ENCODE assay signal across 10 cellular contexts in the genomic region with DNA sequence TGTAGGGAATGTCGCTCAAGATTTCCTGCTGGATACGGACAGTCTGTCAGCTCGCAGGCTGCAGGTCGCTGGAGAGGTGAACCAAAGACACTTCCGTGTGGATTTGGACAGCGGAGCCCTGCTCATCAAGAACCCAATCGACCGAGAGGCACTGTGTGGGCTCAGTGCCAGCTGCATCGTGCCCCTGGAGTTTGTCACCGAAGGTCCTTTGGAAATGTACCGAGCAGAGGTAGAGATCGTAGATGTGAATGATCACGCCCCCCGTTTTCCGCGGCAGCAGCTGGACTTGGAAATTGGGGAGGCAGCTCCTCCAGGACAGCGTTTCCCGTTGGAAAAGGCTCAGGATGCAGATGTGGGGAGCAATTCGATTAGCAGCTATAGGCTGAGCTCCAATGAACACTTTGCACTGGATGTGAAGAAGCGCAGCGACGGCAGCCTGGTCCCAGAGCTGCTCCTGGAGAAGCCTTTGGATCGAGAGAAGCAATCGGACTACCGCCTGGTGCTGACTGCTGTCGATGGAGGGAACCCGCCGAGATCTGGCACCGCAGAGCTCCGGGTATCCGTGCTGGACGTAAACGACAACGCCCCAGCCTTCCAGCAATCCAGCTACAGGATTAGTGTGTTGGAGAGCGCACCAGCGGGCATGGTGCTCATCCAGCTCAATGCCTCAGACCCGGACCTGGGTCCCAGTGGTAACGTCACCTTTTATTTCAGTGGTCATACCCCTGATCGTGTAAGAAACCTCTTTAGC. TPM values are rescaled to one million over a fixed set of nuclear protein-coding genes. Genes with fewer than 3 reads are reported as not detected.
DNase-seq lines count a peak whose midpoint lies in the region; ATAC-seq and TF ChIP-seq lines count a peak whose summit lies in the region.
"Had no signal": no experiment of that assay in that cellular context is flagged by ENCODE, and none has a peak within 500 bp of the region (broad histone marks: within the 10 kb centered on the region; RNA-seq: fewer than 3 reads in every experiment).

No MANE protein-coding gene starts in this region.

- DNase-seq in AG10803 (ENCODE audit: low read depth) (no peak), coronary artery (ENCODE audit: low spot score) (no peak), HT-29 (ENCODE audit: low spot score) (no peak)
- DNase-seq: DND-41, erythroblast had no signal

- H3K27ac ChIP-seq in HEK293 (ENCODE audit: extremely low read depth, low read depth, low read length), result no peak overlapping the region
- H3K27ac ChIP-seq in coronary artery, result no peak overlapping the region
- H3K27ac ChIP-seq in mesodermal cell (ENCODE audit: low read depth, low read length, severe bottlenecking), result peak overlapping the region; percentile 68

- no peaks in the 10 kb centered on the region for H3K36me3 ChIP-seq in HEK293 (ENCODE audit: control insufficient read depth in 2 of 2, insufficient read depth in 1 of 2, low read length in 2 of 2)
- peaks cover 63% of the 10 kb centered on the region for H3K36me3 ChIP-seq in mesodermal cell (ENCODE audit: control insufficient read depth, insufficient read depth, low read length)

- TF ChIP-seq CTCF in AG10803 (conservative IDR thresholded peaks at IDR 0.05; ENCODE audit: low read length) (no peak), HEK293 (tag by site-specific recombination; IDR thresholded peaks at IDR 0.05) (no peak), coronary artery (IDR thresholded peaks at IDR 0.05) (no peak)

- H3K9me3 ChIP-seq in HEK293 (ENCODE audit: control insufficient read depth, insufficient read depth, low read depth, low read length) (no peaks in the 10 kb centered on the region), mesodermal cell (ENCODE audit: control insufficient read depth, low read length) (peaks cover 21% of the 10 kb centered on the region)

- H3K4me1 ChIP-seq in HEK293 (ENCODE audit: control insufficient read depth, insufficient read depth, low read length), result peaks cover 9% of the 10 kb centered on the region
- peaks cover 50% of the 10 kb centered on the region for H3K4me1 ChIP-seq in mesodermal cell (ENCODE audit: control insufficient read depth, insufficient read depth, low read length, poor library complexity, severe bottlenecking)

- ATAC-seq in HG03469 (IDR thresholded peaks at IDR 0.05; ENCODE audit: unreplicated experiment), result no peak
- no peak for ATAC-seq in GM19463 (IDR thresholded peaks at IDR 0.05; ENCODE audit: unreplicated experiment)
- no peak for ATAC-seq in activated CD4-positive, CD25-positive, alpha-beta regulatory T cell treated with anti-CD3 and anti-CD28 coated beads, Interleukin-2, amount 50 U/mL, for 24 hours

- H3K4me3 ChIP-seq in AG10803 (ENCODE audit: low read length), result peak overlapping the region; percentile 40
- peak overlapping the region; percentile 40 for H3K4me3 ChIP-seq in HEK293 (ENCODE audit: low read depth, low read length)
- H3K4me3 ChIP-seq in coronary artery, result peak overlapping the region; percentile 64
- H3K4me3 ChIP-seq in mesodermal cell (ENCODE audit: extremely low read depth, insufficient read depth, low read length, poor library complexity, severe bottlenecking), result peak overlapping the region; percentile 42

- CTCF ChIA-PET in HEK293 (lab: Yijun Ruan, JAX), result interaction anchor here (0.6 to 6.7 kb wide), 7 partner anchors 27 to 1115 kb away, joined by 3 to 47 read pairs (median 4); a partner anchor contains a TSS

- POLR2A ChIA-PET in HEK293 (lab: Yijun Ruan, JAX), result interaction anchor here (1.2 kb wide), 1 partner anchor 9 kb away, joined by 11 read pairs; a partner anchor contains a TSS

- 50 to 57% methylated on average over 35 to 38 of the region's 39 CpGs for WGBS in mesodermal cell (ENCODE audit: insufficient coverage in 2 of 2), 2 experiments

TF ChIP-seq in HEK293, 187 proteins besides CTCF, POLR2A, EP300 and RAD21:
- TF ChIP-seq BCL11A (tag by site-specific recombination; IDR thresholded peaks at IDR 0.05; ENCODE audit: low read depth), result no peak

RNA-seq across cellular contexts. Expression of a gene that starts 0.7 kb away (rescaled TPM):
- 23.1 TPM for polyA plus RNA-seq in mesodermal cell (2013, experiment 1 of 2)
- 20.8 TPM for polyA plus RNA-seq in mesodermal cell (2013, experiment 2 of 2)
- 1.7 TPM in 1 of 2 replicates, not detected in the other for total RNA-seq in HT-29 (2014; rRNA removed; shearing (Covaris generic))

RNA-seq across cellular contexts. Expression of a gene that starts 3.4 kb away (rescaled TPM):
- 5.4 TPM for polyA plus RNA-seq in mesodermal cell (2013, experiment 1 of 2)
- polyA plus RNA-seq in mesodermal cell (2013, experiment 2 of 2), result 5.2 TPM
- 0.61 TPM in 1 of 2 replicates, not detected in the other for total RNA-seq in HT-29 (2014; rRNA removed; shearing (Covaris generic))

RNA-seq across cellular contexts. Expression of a gene that starts 9.7 kb away (rescaled TPM):
- polyA plus RNA-seq in mesodermal cell (2013, experiment 1 of 2), result 115 TPM
- 92.6 TPM for polyA plus RNA-seq in mesodermal cell (2013, experiment 2 of 2)
- 1.8 and 2.1 TPM in 2 replicates for total RNA-seq in HT-29 (2014; rRNA removed; shearing (Covaris generic))

RNA-seq across cellular contexts. Expression of a gene that starts 55.2 kb away (rescaled TPM):
- 0.81 TPM for polyA plus RNA-seq in mesodermal cell (2013, experiment 1 of 2)
- 0.20 TPM for polyA plus RNA-seq in mesodermal cell (2013, experiment 2 of 2)
- 0.13 and 0.37 TPM in 2 replicates for total RNA-seq in HT-29 (2014; rRNA removed; shearing (Covaris generic))
